8 cellular contexts compared by ENCODE assay signal in genomic region chr12:81668475-81668874, GRCh38.
DNase-seq lines count a peak whose midpoint lies in the region; ATAC-seq and TF ChIP-seq lines count a peak whose summit lies in the region.

No MANE protein-coding gene starts in this region.

- H3K4me1 Mint-ChIP-seq in endothelial cell (ENCODE audit: unreplicated experiment), result no peaks in the 10 kb centered on the region

- H3K27me3 Mint-ChIP-seq in endothelial cell (ENCODE audit: unreplicated experiment), result no peaks in the 10 kb centered on the region

- WGBS in right cardiac atrium, result 9% methylated on average over 1 of the region's 1 CpG

- no peaks in the 10 kb centered on the region for H3K27me3 ChIP-seq in right cardiac atrium (ENCODE audit: control insufficient read depth, insufficient read depth)

- no peak overlapping the region for H3K27ac Mint-ChIP-seq in endothelial cell (ENCODE audit: unreplicated experiment)

- DNase-seq in right cardiac atrium (no peak), left ventricle myocardium superior (no peak), SW480 (ENCODE audit: low spot score) (peak; percentile 78), non-pigmented ciliary epithelial cell (ENCODE audit: low read depth) (peak; percentile 92), endothelial cell (ENCODE audit: low spot score) (no peak), G401 (ENCODE audit: low spot score) (no peak)

- H3K9me3 ChIP-seq in right cardiac atrium (ENCODE audit: control insufficient read depth, low read length), result no peaks in the 10 kb centered on the region

- intact Hi-C loops in right cardiac atrium (cut with DNase I), result no loop called here
- intact Hi-C loops in left ventricle myocardium superior (cut with micrococcal nuclease), result no loop called here

- no peaks in the 10 kb centered on the region for H3K4me1 ChIP-seq in right cardiac atrium (ENCODE audit: control insufficient read depth, insufficient read depth, low read length)

- no peaks in the 10 kb centered on the region for H3K36me3 Mint-ChIP-seq in endothelial cell (ENCODE audit: low read depth, unreplicated experiment)

- no peak overlapping the region for H3K4me3 Mint-ChIP-seq in endothelial cell (ENCODE audit: unreplicated experiment)

- no peak for TF ChIP-seq CTCF in endothelial cell (IDR thresholded peaks at IDR 0.05; ENCODE audit: unreplicated experiment)

- H3K4me3 ChIP-seq in right cardiac atrium (ENCODE audit: low read length), result no peak overlapping the region

- no peaks in the 10 kb centered on the region for H3K9me3 Mint-ChIP-seq in endothelial cell (ENCODE audit: unreplicated experiment)

- in situ Hi-C loops in G401 (cut with HindIII; ENCODE audit: low sequenced_read_pairs), result no loop called here

- peak; percentile 51 to 83 for ATAC-seq in right cardiac atrium
- ATAC-seq in left ventricle myocardium superior, result no peak
- peak; percentile 75 for ATAC-seq in HG03135 (IDR thresholded peaks at IDR 0.05; ENCODE audit: unreplicated experiment)
- ATAC-seq in GM21528 (IDR thresholded peaks at IDR 0.05; ENCODE audit: low FRiP score, unreplicated experiment), result no peak

- H3K27ac ChIP-seq in right cardiac atrium (ENCODE audit: low read length), result no peak overlapping the region

Comparison
In these comparisons a context has a peak if more than half of its experiments do, and no peak if none do; other contexts are left out.
1. ATAC-seq: peak in right cardiac atrium (2 of 2) and HG03135 (single experiment); none in left ventricle myocardium superior (single experiment) and GM21528 (single experiment).
2. DNase-seq: peak in SW480 (single experiment) and non-pigmented ciliary epithelial cell (single experiment); none in right cardiac atrium (0 of 3), left ventricle myocardium superior (single experiment), endothelial cell (single experiment) and G401 (single experiment).